Comparison of ENCODE assay signal across 9 cellular contexts in the genomic region with DNA sequence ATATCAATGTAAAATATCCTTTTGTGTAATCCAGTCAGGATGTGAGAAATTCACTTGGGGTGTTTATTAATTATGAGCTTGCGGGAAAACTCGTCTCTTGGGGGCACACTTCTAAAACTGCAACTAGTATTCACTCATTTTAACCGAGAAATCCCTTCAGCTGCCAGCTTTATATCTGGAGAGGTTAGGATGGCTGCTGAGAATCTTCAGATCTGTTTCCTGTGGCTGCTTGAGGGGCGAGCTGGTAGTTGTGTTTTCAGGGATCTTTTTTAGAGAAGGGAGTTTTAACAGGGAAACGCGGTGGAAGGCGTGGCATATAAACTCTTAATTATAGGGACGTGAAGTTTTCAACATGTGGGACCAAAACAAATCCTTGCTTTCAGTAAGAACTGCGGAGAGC. TPM values are rescaled to one million over a fixed set of nuclear protein-coding genes. Genes with fewer than 3 reads are reported as not detected.
DNase-seq lines count a peak whose midpoint lies in the region; ATAC-seq, FAIRE-seq and TF ChIP-seq lines count a peak whose summit lies in the region.
"Had no signal": no experiment of that assay in that cellular context is flagged by ENCODE, and none has a peak within 500 bp of the region (broad histone marks: within the 10 kb centered on the region; RNA-seq: fewer than 3 reads in every experiment).

No MANE protein-coding gene starts in this region.

- H3K4me3 ChIP-seq in OCI-LY7 (ENCODE audit: low read depth, low read length, poor library complexity, severe bottlenecking): peak overlapping the region; percentile 88

- no peaks in the 10 kb centered on the region for H3K9me2 ChIP-seq in OCI-LY7 (ENCODE audit: insufficient read depth, low read length)

- CTCF ChIA-PET in OCI-LY7 (lab: Charles Lee; ENCODE audit: unreplicated experiment): no interaction called here

- peak; percentile 33 for DNase-seq in GM03348 (ENCODE audit: low spot score)
- DNase-seq in OCI-LY7 (ENCODE audit: low spot score): no peak
- DNase-seq in effector memory CD8-positive, alpha-beta T cell: no peak
- DNase-seq in naive B cell: no peak
- no peak for DNase-seq in GM12892 (ENCODE audit: insufficient read length)
- no peak for DNase-seq in stimulated activated CD4-positive, alpha-beta T cell treated with anti-CD3 and anti-CD28 coated beads, Interleukin-15, amount 100 ng/mL, for 24 hours
- no peak for DNase-seq in NCI-H1417 treated with DMSO at 0.1 percent for 48 hours (lab: John Stamatoyannopoulos, UW)

- BruUV-seq in OCI-LY7 (replicated peaks; lab: Mats Ljungman, UMichigan): TSS peak; percentile 58

- peaks cover 5 to 9% of the 10 kb centered on the region in 2 donors for H3K4me1 Mint-ChIP-seq in effector memory CD8-positive, alpha-beta T cell (ENCODE audit: low read depth in 2 of 2)
- peaks cover 18 to 51% (median 42%) of the 10 kb centered on the region in 3 donors for H3K4me1 Mint-ChIP-seq in naive B cell

- H4K20me1 ChIP-seq in OCI-LY7 (ENCODE audit: insufficient read depth, low read length): no peaks in the 10 kb centered on the region

- H3K79me2 ChIP-seq in OCI-LY7 (ENCODE audit: insufficient read depth, low read depth, low read length): peaks cover 8% of the 10 kb centered on the region; the same call in 1 of the 2 replicates

- intact Hi-C loops in OCI-LY7 (cut with micrococcal nuclease; ENCODE audit: unreplicated experiment): loop anchor here (2.0 to 5.0 kb wide), 2 partner anchors 128 to 177 kb away; no protein-coding TSS in a partner anchor

- no peak for FAIRE-seq in GM12892 (lab: Jason Lieb, UNC)
- FAIRE-seq: TTC549 had no signal

- H3K4me2 ChIP-seq in OCI-LY7 (ENCODE audit: low read length): peak overlapping the region; percentile 82

- no peaks in the 10 kb centered on the region for H3K36me3 ChIP-seq in OCI-LY7 (ENCODE audit: insufficient read depth, low read length)

- no peak for TF ChIP-seq POLR2A in GM12892 (IDR thresholded peaks at IDR 0.05; ENCODE audit: low read depth, low read length)

- H3K36me3 Mint-ChIP-seq in effector memory CD8-positive, alpha-beta T cell (ENCODE audit: insufficient read depth): peaks cover 13% of the 10 kb centered on the region
- no peaks in the 10 kb centered on the region for H3K36me3 Mint-ChIP-seq in naive B cell

- H3K9me3 Mint-ChIP-seq in effector memory CD8-positive, alpha-beta T cell: no peaks in the 10 kb centered on the region
- no peaks in the 10 kb centered on the region for H3K9me3 Mint-ChIP-seq in naive B cell

- H3K27ac Mint-ChIP-seq in effector memory CD8-positive, alpha-beta T cell: no peak overlapping the region
- H3K27ac Mint-ChIP-seq in naive B cell: peak overlapping the region in 4 of 6 donors; percentile 48 to 91 (median 62)

- peaks cover 18% of the 10 kb centered on the region for H3K4me1 ChIP-seq in OCI-LY7 (ENCODE audit: insufficient read depth, low read length, poor library complexity, severe bottlenecking)

- H2AFZ ChIP-seq in OCI-LY7 (ENCODE audit: low read length): peak overlapping the region; percentile 97

- POLR2A ChIA-PET in OCI-LY7 (lab: Charles Lee): interaction anchor here (0.6 to 0.9 kb wide), 2 partner anchors 11 to 1688 kb away, joined by 4 to 6 read pairs; no protein-coding TSS in a partner anchor

- no peak overlapping the region for H3K27ac ChIP-seq in OCI-LY7 (ENCODE audit: low read depth, low read length, poor library complexity, severe bottlenecking)

- peaks cover 14 to 16% of the 10 kb centered on the region in 2 donors for H3K27me3 Mint-ChIP-seq in effector memory CD8-positive, alpha-beta T cell
- peaks cover 0 to 6% (median 2%) of the 10 kb centered on the region in 3 donors for H3K27me3 Mint-ChIP-seq in naive B cell

- no peaks in the 10 kb centered on the region for H3K9me3 ChIP-seq in OCI-LY7 (ENCODE audit: low read length)

- peak overlapping the region; percentile 93 to 94 for H3K4me3 Mint-ChIP-seq in effector memory CD8-positive, alpha-beta T cell
- peak overlapping the region; percentile 91 to 99 (median 97) for H3K4me3 Mint-ChIP-seq in naive B cell

- TF ChIP-seq CTCF in OCI-LY7 (conservative IDR thresholded peaks at IDR 0.05; ENCODE audit: low read length): peak; percentile 42; the same call in 1 of the 2 replicates

- ATAC-seq in effector memory CD8-positive, alpha-beta T cell (replicated peaks): no peak
- ATAC-seq in naive B cell (ENCODE audit: low read depth in 2 of 2): no peak
- ATAC-seq in GM19463 (IDR thresholded peaks at IDR 0.05; ENCODE audit: unreplicated experiment): no peak

RNA-seq across cellular contexts. Expression of a gene that starts 0.8 kb away (rescaled TPM):
- 7.3 and 12.7 TPM in 2 replicates for total RNA-seq in OCI-LY7 (2014; rRNA removed; shearing (Covaris generic))
- total RNA-seq in OCI-LY7 (2022): 12.1 and 14.6 TPM in 2 replicates
- polyA plus RNA-seq in naive B cell (ENCODE audit: low read depth in 6 of 6): 10 to 100 TPM in 4 of 6 donors, 1 to 10 TPM in 2; 8.2 to 19.0 (median 14.4) TPM
- polyA plus RNA-seq in GM12892 (2012; ENCODE audit: missing spikeins): 16.9 TPM

Comparison
In these comparisons a context has a peak if more than half of its experiments do, and no peak if none do; other contexts are left out.
1. H3K27ac Mint-ChIP-seq: peak in naive B cell (4 of 6); none in effector memory CD8-positive, alpha-beta T cell (0 of 2).